8 cellular contexts compared by ENCODE assay signal in the genomic region with DNA sequence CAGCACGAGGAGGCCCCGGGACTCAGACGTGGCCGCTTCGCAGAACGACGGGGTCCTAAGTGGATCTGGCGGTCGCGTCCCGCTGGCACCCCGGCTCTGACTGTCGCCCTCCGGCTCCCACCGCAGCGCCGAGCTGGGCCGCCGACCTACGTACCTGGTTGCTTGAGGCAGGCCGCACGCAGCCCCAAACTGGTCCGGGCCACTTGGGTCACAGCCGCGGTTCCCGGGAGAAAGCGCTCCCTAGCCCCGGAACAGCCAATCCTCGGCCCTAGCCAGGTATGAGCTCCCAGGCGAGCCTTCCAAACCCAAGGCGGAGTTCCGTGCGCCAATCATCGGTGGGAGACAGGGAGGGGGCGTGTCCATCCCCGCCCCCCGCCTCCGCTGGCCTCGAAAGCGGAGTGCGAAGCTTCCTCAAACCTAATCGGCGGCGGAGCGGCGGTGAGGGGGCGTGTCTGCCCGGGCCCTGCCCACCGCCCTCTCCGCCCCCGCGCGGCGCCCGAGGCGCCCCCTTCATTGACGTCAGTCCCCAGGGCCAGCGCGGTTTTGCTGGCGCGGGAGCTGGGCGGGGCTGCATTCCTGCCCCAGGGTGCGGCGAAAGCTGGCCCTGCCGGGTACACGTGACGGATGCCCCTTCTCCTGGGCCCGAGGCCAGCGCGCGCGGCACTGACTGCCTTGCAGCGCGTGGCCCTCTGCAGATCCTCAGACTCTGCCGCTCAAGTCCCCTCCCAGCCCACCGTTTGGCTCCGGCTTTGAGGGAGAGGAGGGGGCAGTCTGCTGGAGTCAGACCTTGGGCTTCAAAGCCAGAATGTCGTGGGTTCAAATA. TPM values are rescaled to one million over a fixed set of nuclear protein-coding genes. Genes with fewer than 3 reads are reported as not detected.
DNase-seq lines count a peak whose midpoint lies in the region; ATAC-seq and TF ChIP-seq lines count a peak whose summit lies in the region.

A gene with protein sequence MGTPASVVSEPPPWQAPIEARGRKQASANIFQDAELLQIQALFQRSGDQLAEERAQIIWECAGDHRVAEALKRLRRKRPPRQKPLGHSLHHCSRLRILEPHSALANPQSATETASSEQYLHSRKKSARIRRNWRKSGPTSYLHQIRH (minus strand): TSS at position 280 of the 823 bp plus-strand sequence. CDS start 7,336 bp downstream, outside the sequence.

- H3K4me3 Mint-ChIP-seq in Calu3 (ENCODE audit: low read depth, unreplicated experiment), result peak within 1 kb of the TSS; percentile 73
- peak within 1 kb of the TSS; percentile 74 for H3K4me3 Mint-ChIP-seq in endodermal cell

- peak; percentile 91 for ATAC-seq in GM21423 (IDR thresholded peaks at IDR 0.05; ENCODE audit: unreplicated experiment)

- no TSS peak for BruUV-seq in Calu3 (replicated peaks; lab: Mats Ljungman, UMichigan)

- H3K9ac ChIP-seq in HUES48 (ENCODE audit: low read depth, low read length) (peak within 1 kb of the TSS; percentile 80), NT2/D1 (ENCODE audit: insufficient read length, low read depth) (peak within 1 kb of the TSS; percentile 90), endodermal cell (ENCODE audit: extremely low read depth, low read length, poor library complexity, severe bottlenecking) (peak within 1 kb of the TSS; percentile 81)

- H3K27ac ChIP-seq in HUES48 (ENCODE audit: low read depth, low read length) (peak within 1 kb of the TSS; percentile 82), endodermal cell (ENCODE audit: low read depth, low read length) (peak within 1 kb of the TSS; percentile 3), mesodermal cell (ENCODE audit: low read depth, low read length, severe bottlenecking) (peak within 1 kb of the TSS; percentile 89)

- H3K9me3 Mint-ChIP-seq in Calu3 (ENCODE audit: low read depth, unreplicated experiment), result no peaks in the 10 kb centered on the region
- H3K9me3 Mint-ChIP-seq in endodermal cell, result no peaks in the 10 kb centered on the region

- H3K4me1 ChIP-seq in HUES48 (ENCODE audit: control insufficient read depth, insufficient read depth, low read length) (peaks cover 20% of the 10 kb centered on the region), NT2/D1 (ENCODE audit: insufficient read depth, insufficient read length) (peaks cover 2% of the 10 kb centered on the region), endodermal cell (ENCODE audit: control insufficient read depth, insufficient read depth, low read length) (no peaks in the 10 kb centered on the region), mesodermal cell (ENCODE audit: control insufficient read depth, insufficient read depth, low read length, poor library complexity, severe bottlenecking) (peaks cover 15% of the 10 kb centered on the region)

- no peak for TF ChIP-seq CTCF in Calu3 (IDR thresholded peaks at IDR 0.05; ENCODE audit: unreplicated experiment)
- TF ChIP-seq CTCF in endodermal cell (conservative IDR thresholded peaks at IDR 0.05), result no peak

- peak; percentile 97 for DNase-seq in Calu3
- DNase-seq in NT2/D1 (ENCODE audit: low read depth, low spot score), result peak; percentile 90
- peak; percentile 82 for DNase-seq in activated CD8-positive, alpha-beta memory T cell treated with anti-CD3 and anti-CD28 coated beads, Interleukin-2, amount 50 U/mL, for 24 hours (ENCODE audit: extremely low read depth)
- DNase-seq in endodermal cell, result peak; percentile 99
- DNase-seq in stimulated activated CD8-positive, alpha-beta memory T cell treated with anti-CD3 and anti-CD28 coated beads, Interleukin-15, amount 100 ng/mL, for 24 hours (ENCODE audit: low read depth), result peak; percentile 83

- H3K36me3 ChIP-seq in HUES48 (ENCODE audit: control insufficient read depth, insufficient read depth, low read length) (no peaks in the 10 kb centered on the region), NT2/D1 (ENCODE audit: insufficient read depth, insufficient read length, low read length) (no peaks in the 10 kb centered on the region), endodermal cell (ENCODE audit: control insufficient read depth, insufficient read depth, low read length) (no peaks in the 10 kb centered on the region), mesodermal cell (ENCODE audit: control insufficient read depth, insufficient read depth, low read length) (no peaks in the 10 kb centered on the region)

- intact Hi-C loops in Calu3 (cut with micrococcal nuclease; ENCODE audit: unreplicated experiment), result no loop called here

- no peaks in the 10 kb centered on the region for H3K9me3 ChIP-seq in HUES48 (ENCODE audit: control insufficient read depth, insufficient read depth, low read length)
- no peaks in the 10 kb centered on the region for H3K9me3 ChIP-seq in NT2/D1 (ENCODE audit: insufficient read depth, low read length)
- no peaks in the 10 kb centered on the region for H3K9me3 ChIP-seq in endodermal cell (ENCODE audit: control insufficient read depth, low read length)
- H3K9me3 ChIP-seq in mesodermal cell (ENCODE audit: control insufficient read depth, low read length), result no peaks in the 10 kb centered on the region

- H3K36me3 Mint-ChIP-seq in Calu3 (ENCODE audit: insufficient read depth, unreplicated experiment), result peaks cover 27% of the 10 kb centered on the region
- H3K36me3 Mint-ChIP-seq in endodermal cell (ENCODE audit: low read depth), result no peaks in the 10 kb centered on the region

- H3K4me3 ChIP-seq in HUES48 (ENCODE audit: low read depth, low read length) (peak within 1 kb of the TSS; percentile 83), NT2/D1 (ENCODE audit: insufficient read length, low read depth) (peak within 1 kb of the TSS; percentile 77), endodermal cell (ENCODE audit: low read length) (peak within 1 kb of the TSS; percentile 91), mesodermal cell (ENCODE audit: extremely low read depth, insufficient read depth, low read length, poor library complexity, severe bottlenecking) (peak within 1 kb of the TSS; percentile 59)

- WGBS in endodermal cell (ENCODE audit: insufficient coverage in 1 of 2, insufficient read length in 1 of 2), 2 experiments, result 1 to 2% methylated on average over 29 to 78 of the region's 78 CpGs
- WGBS in mesodermal cell (ENCODE audit: insufficient coverage in 2 of 2), 2 experiments, result 1 to 2% methylated on average over 58 to 74 of the region's 78 CpGs

- H3K27me3 ChIP-seq in HUES48 (ENCODE audit: control insufficient read depth, insufficient read depth, low read length) (peaks cover 9% of the 10 kb centered on the region; the same call in 1 of the 2 replicates), NT2/D1 (ENCODE audit: insufficient read depth, insufficient read length) (no peaks in the 10 kb centered on the region), endodermal cell (ENCODE audit: control insufficient read depth, insufficient read depth, low read length, poor library complexity, severe bottlenecking) (no peaks in the 10 kb centered on the region)

- CTCF ChIA-PET in Calu3 (lab: Charles Lee), result interaction anchor here (0.7 to 2.7 kb wide), 7 partner anchors 10 to 53 kb away, joined by 3 to 19 read pairs (median 4); a partner anchor contains a TSS

- H3K27me3 Mint-ChIP-seq in Calu3 (ENCODE audit: unreplicated experiment), result no peaks in the 10 kb centered on the region
- peaks cover 12% of the 10 kb centered on the region for H3K27me3 Mint-ChIP-seq in endodermal cell (ENCODE audit: insufficient read depth)

- H3K4me1 Mint-ChIP-seq in Calu3 (ENCODE audit: low read depth, unreplicated experiment) (peaks cover 21% of the 10 kb centered on the region), endodermal cell (peaks cover 27% of the 10 kb centered on the region)

- H3K27ac Mint-ChIP-seq in Calu3 (ENCODE audit: unreplicated experiment), result peak within 1 kb of the TSS; percentile 76
- peak within 1 kb of the TSS; percentile 97 for H3K27ac Mint-ChIP-seq in endodermal cell

RNA-seq across cellular contexts. Expression of the gene that starts here (rescaled TPM):
- total RNA-seq in Calu3 (2022), result 16.9 and 25.6 TPM in 2 replicates
- total RNA-seq in endodermal cell, result 1 to 10 TPM; 3.9 to 4.3 TPM
- 2.7 TPM for polyA plus RNA-seq in endodermal cell (2013, experiment 1 of 2)
- polyA plus RNA-seq in endodermal cell (2013, experiment 2 of 2), result 2.7 TPM
- 4.1 TPM for polyA plus RNA-seq in mesodermal cell (2013, experiment 1 of 2)
- 3.9 TPM for polyA plus RNA-seq in mesodermal cell (2013, experiment 2 of 2)

Comparison
In these comparisons a context has a peak if more than half of its experiments do, and no peak if none do; other contexts are left out.
1. Peak in every context shown above with its lines: DNase-seq, ATAC-seq, H3K4me3 ChIP-seq and H3K27ac ChIP-seq.
2. H3K27ac ChIP-seq: peak in every context shown above with its lines; median percentile 89 in mesodermal cell; 82 in HUES48; 3 in endodermal cell.